ENCODE assay signal across 26 cellular contexts in genomic region chr17:1011138-1011537, GRCh38.
"Had no signal": no experiment of that assay in that cellular context is flagged by ENCODE, and none has a peak within 500 bp of the region (broad histone marks: within the 10 kb centered on the region; RNA-seq: fewer than 3 reads in every experiment).

No MANE protein-coding gene starts in this region.

- H3K9me3 Mint-ChIP-seq: activated B cell treated with CpG ODN at 0.5 μM for 24 hours; activated CD8-positive, alpha-beta T cell treated with anti-CD3 and anti-CD28 coated beads for 36 hours; activated naive CD8-positive, alpha-beta T cell treated with anti-CD3 and anti-CD28 coated beads for 36 hours; activated T-cell treated with anti-CD3 and anti-CD28 coated beads, Interleukin-2, amount 50 U/mL, for 72 hours; memory B cell; naive thymus-derived CD4-positive, alpha-beta T cell; T-helper 1 cell treated with Interleukin-12 subunit alpha and Interleukin-12 subunit beta and Interleukin-4 antibody, amounts not matched to agents 30 μg/mL and 1 μg/mL, for 36 hours had no signal

- H3K36me3 Mint-ChIP-seq: activated naive CD8-positive, alpha-beta T cell treated with anti-CD3 and anti-CD28 coated beads for 36 hours had no signal

- H3K27ac ChIP-seq: body of pancreas, testis, transverse colon, uterus had no signal

- ATAC-seq: activated CD8-positive, alpha-beta T cell treated with anti-CD3 and anti-CD28 coated beads for 36 hours; activated T-cell treated with anti-CD3 and anti-CD28 coated beads, Interleukin-2, amount 50 U/mL, for 72 hours; body of pancreas had no signal

- H3K36me3 ChIP-seq: uterus had no signal

- H3K4me3 Mint-ChIP-seq: activated B cell treated with CpG ODN at 0.5 μM for 24 hours; activated CD8-positive, alpha-beta T cell treated with anti-CD3 and anti-CD28 coated beads for 36 hours; activated naive CD8-positive, alpha-beta T cell treated with anti-CD3 and anti-CD28 coated beads for 36 hours; activated T-cell treated with anti-CD3 and anti-CD28 coated beads, Interleukin-2, amount 50 U/mL, for 72 hours; memory B cell; naive thymus-derived CD4-positive, alpha-beta T cell; T-helper 1 cell treated with Interleukin-12 subunit alpha and Interleukin-12 subunit beta and Interleukin-4 antibody, amounts not matched to agents 30 μg/mL and 1 μg/mL, for 36 hours had no signal

- DNase-seq: activated B cell treated with CpG ODN at 0.5 μM for 24 hours; activated CD4-positive, alpha-beta T cell treated with anti-CD3 and anti-CD28 coated beads, Interleukin-2, amount 50 U/mL, for 1 hour; activated CD8-positive, alpha-beta T cell treated with anti-CD3 and anti-CD28 coated beads for 36 hours; activated effector memory CD4-positive, alpha-beta T cell treated with Interleukin-2 at 50 U/mL for 16 hours; activated naive CD4-positive, alpha-beta T cell treated with Interleukin-2 at 50 U/mL for 16 hours; activated naive CD8-positive, alpha-beta T cell treated with anti-CD3 and anti-CD28 coated beads for 36 hours; activated T-cell treated with anti-CD3 and anti-CD28 coated beads, Interleukin-2, amount 50 U/mL, for 72 hours; body of pancreas; cortex of kidney; esophagus squamous epithelium; foreskin melanocyte; islet precursor cell; midbrain; naive thymus-derived CD4-positive, alpha-beta T cell; occipital lobe; stimulated activated CD4-positive, alpha-beta T cell treated with anti-CD3 and anti-CD28 coated beads, Interleukin-15, amount 100 ng/mL, for 24 hours; stimulated activated naive CD4-positive, alpha-beta T cell treated with Interleukin-2 at 50 U/mL for 16 hours; SW 1271; T-helper 9 cell; testis; transverse colon; uterus had no signal

- H3K4me3 ChIP-seq: adrenal gland, body of pancreas, esophagus squamous epithelium, right atrium auricular region, testis, transverse colon, uterus had no signal

- H3K9me3 ChIP-seq: adrenal gland, body of pancreas, esophagus squamous epithelium, right atrium auricular region, testis, transverse colon, uterus had no signal

- H3K4me1 Mint-ChIP-seq: activated B cell treated with CpG ODN at 0.5 μM for 24 hours; activated naive CD8-positive, alpha-beta T cell treated with anti-CD3 and anti-CD28 coated beads for 36 hours; memory B cell; naive thymus-derived CD4-positive, alpha-beta T cell had no signal

- H3K4me1 ChIP-seq: uterus had no signal

- H3K27me3 ChIP-seq: adrenal gland, body of pancreas, esophagus squamous epithelium, right atrium auricular region, testis, transverse colon, uterus had no signal

- H3K27ac Mint-ChIP-seq: activated B cell treated with CpG ODN at 0.5 μM for 24 hours; activated CD8-positive, alpha-beta T cell treated with anti-CD3 and anti-CD28 coated beads for 36 hours; activated naive CD8-positive, alpha-beta T cell treated with anti-CD3 and anti-CD28 coated beads for 36 hours; activated T-cell treated with anti-CD3 and anti-CD28 coated beads, Interleukin-2, amount 50 U/mL, for 72 hours; memory B cell; naive thymus-derived CD4-positive, alpha-beta T cell; T-helper 1 cell treated with Interleukin-12 subunit alpha and Interleukin-12 subunit beta and Interleukin-4 antibody, amounts not matched to agents 30 μg/mL and 1 μg/mL, for 36 hours had no signal

- H3K27me3 Mint-ChIP-seq: activated B cell treated with CpG ODN at 0.5 μM for 24 hours; activated CD8-positive, alpha-beta T cell treated with anti-CD3 and anti-CD28 coated beads for 36 hours; activated naive CD8-positive, alpha-beta T cell treated with anti-CD3 and anti-CD28 coated beads for 36 hours; memory B cell; naive thymus-derived CD4-positive, alpha-beta T cell had no signal
